Comparison of ENCODE assay signal across 8 cellular contexts in genomic region chr4:136457004-136457403, GRCh38.
"Had no signal": no experiment of that assay in that cellular context is flagged by ENCODE, and none has a peak within 500 bp of the region (broad histone marks: within the 10 kb centered on the region; RNA-seq: fewer than 3 reads in every experiment).

No MANE protein-coding gene starts in this region.

- H3K4me3 Mint-ChIP-seq: GM23338, HFFc6 had no signal

- H3K36me3 ChIP-seq: HAP-1 had no signal

- H3K27ac Mint-ChIP-seq: GM23338, HFFc6 had no signal

- ATAC-seq: GM23338, HCT116, K562 had no signal

- DNase-seq: H7, HFFc6, IMR-90, KG1 had no signal

- H3K4me3 ChIP-seq: GM23338, HAP-1, K562 had no signal

- H3K9me3 ChIP-seq: HAP-1 had no signal
